ENCODE assay signal across 8 cellular contexts in genomic region chr13:95226932-95227718, GRCh38.
DNase-seq lines count a peak whose midpoint lies in the region; ATAC-seq and TF ChIP-seq lines count a peak whose summit lies in the region.

No MANE protein-coding gene starts in this region.

- no peaks in the 10 kb centered on the region for H3K27me3 Mint-ChIP-seq in activated CD4-positive, alpha-beta T cell treated with anti-CD3 and anti-CD28 coated beads for 36 hours

- TF ChIP-seq CTCF in C4-2B (conservative IDR thresholded peaks at IDR 0.05) (no peak), colonic mucosa (IDR thresholded peaks at IDR 0.05) (no peak)

- intact Hi-C loops in colonic mucosa (cut with DNase I): no loop called here
- intact Hi-C loops in activated CD4-positive, alpha-beta T cell treated with anti-CD3 and anti-CD28 coated beads for 36 hours (cut with DNase I, micrococcal nuclease): no loop called here
- intact Hi-C loops in posterior vena cava (cut with DNase I): no loop called here

- H3K36me3 Mint-ChIP-seq in activated CD4-positive, alpha-beta T cell treated with anti-CD3 and anti-CD28 coated beads for 36 hours (ENCODE audit: low read depth): peaks cover 6% of the 10 kb centered on the region

- H3K4me3 ChIP-seq in colonic mucosa: no peak overlapping the region

- CTCF ChIA-PET in activated CD4-positive, alpha-beta T cell treated with anti-CD3 and anti-CD28 coated beads for 36 hours (lab: Charles Lee): interaction anchor here (0.7 to 1.4 kb wide), 3 partner anchors 20 to 79 kb away, joined by 3 to 4 read pairs (median 3); no protein-coding TSS in a partner anchor

- no peaks in the 10 kb centered on the region for H3K9me3 Mint-ChIP-seq in activated CD4-positive, alpha-beta T cell treated with anti-CD3 and anti-CD28 coated beads for 36 hours (ENCODE audit: low read depth)

- peaks cover 8% of the 10 kb centered on the region for H3K4me1 Mint-ChIP-seq in activated CD4-positive, alpha-beta T cell treated with anti-CD3 and anti-CD28 coated beads for 36 hours

- peak; percentile 68 for ATAC-seq in GM19463 (IDR thresholded peaks at IDR 0.05; ENCODE audit: unreplicated experiment)
- peak; percentile 90 for ATAC-seq in HG03432 (IDR thresholded peaks at IDR 0.05; ENCODE audit: unreplicated experiment)
- ATAC-seq in activated CD4-positive, alpha-beta T cell treated with anti-CD3 and anti-CD28 coated beads for 36 hours: no peak

- no peaks in the 10 kb centered on the region for H3K4me1 ChIP-seq in colonic mucosa

- H3K4me3 Mint-ChIP-seq in activated CD4-positive, alpha-beta T cell treated with anti-CD3 and anti-CD28 coated beads for 36 hours: no peak overlapping the region

- peak overlapping the region; percentile 80 for H3K27ac ChIP-seq in C4-2B
- H3K27ac ChIP-seq in colonic mucosa: peak overlapping the region; percentile 47

- H3K9ac ChIP-seq in colonic mucosa (ENCODE audit: low read depth in 2 of 2, low read length in 2 of 2): no peak overlapping the region

- no peaks in the 10 kb centered on the region for H3K27me3 ChIP-seq in colonic mucosa

- no peak for DNase-seq in colonic mucosa
- DNase-seq in activated CD4-positive, alpha-beta T cell treated with anti-CD3 and anti-CD28 coated beads for 36 hours: no peak
- no peak for DNase-seq in stimulated activated CD8-positive, alpha-beta memory T cell treated with anti-CD3 and anti-CD28 coated beads, Interleukin-4, amount 100 ng/mL, for 48 hours
- DNase-seq in posterior vena cava (ENCODE audit: low spot score): no peak
- DNase-seq in NCI-H1436 treated with DMSO at 0.1 percent for 48 hours (lab: John Stamatoyannopoulos, UW): no peak

- no peaks in the 10 kb centered on the region for H3K36me3 ChIP-seq in colonic mucosa

- POLR2A ChIA-PET in activated CD4-positive, alpha-beta T cell treated with anti-CD3 and anti-CD28 coated beads for 36 hours (lab: Charles Lee): no interaction called here

- H3K9me3 ChIP-seq in colonic mucosa: no peaks in the 10 kb centered on the region

- H3K27ac Mint-ChIP-seq in activated CD4-positive, alpha-beta T cell treated with anti-CD3 and anti-CD28 coated beads for 36 hours: no peak overlapping the region
